Comparison of ENCODE assay signal across 15 cellular contexts in genomic region chr6:127818149-127818548, GRCh38.
"Had no signal": no experiment of that assay in that cellular context is flagged by ENCODE, and none has a peak within 500 bp of the region (broad histone marks: within the 10 kb centered on the region; RNA-seq: fewer than 3 reads in every experiment).

No MANE protein-coding gene starts in this region.

- H3K9me3 Mint-ChIP-seq: nephron had no signal

- DNase-seq: activated CD4-positive, alpha-beta T cell treated with anti-CD3 and anti-CD28 coated beads for 4 hours; adrenal gland; effector CD4-positive, alpha-beta T cell; foreskin melanocyte; head of caudate nucleus; left colon; stimulated activated CD4-positive, alpha-beta T cell treated with anti-CD3 and anti-CD28 coated beads, Interleukin-12 subunit alpha, Interleukin-12 subunit beta, amount 100 ng/mL, for 4 hours; stimulated activated CD4-positive, alpha-beta T cell treated with anti-CD3 and anti-CD28 coated beads, Interleukin-2, amount 100 ng/mL, for 48 hours; stomach had no signal

- H3K4me1 ChIP-seq: adrenal gland, SJSA1, stomach had no signal

- H3K36me3 ChIP-seq: adrenal gland, SJSA1, stomach, thoracic aorta had no signal

- H3K27ac ChIP-seq: adrenal gland, coronary artery, SJSA1, stomach, thoracic aorta, VCaP had no signal

- ATAC-seq: left colon had no signal

- H3K27me3 ChIP-seq: adrenal gland, SJSA1, stomach had no signal

- H3K27ac Mint-ChIP-seq: nephron had no signal

- H3K4me3 Mint-ChIP-seq: nephron had no signal

- H3K9me3 ChIP-seq: adrenal gland, SJSA1, stomach, thoracic aorta had no signal

- H3K4me1 Mint-ChIP-seq: nephron had no signal

- H3K4me3 ChIP-seq: adrenal gland, coronary artery, lung, SJSA1, stomach, thoracic aorta had no signal
